In genomic region chr19:42277821-42278809, GRCh38 we compare ENCODE assay signal across 8 cellular contexts. TPM values are rescaled to one million over a fixed set of nuclear protein-coding genes. Genes with fewer than 3 reads are reported as not detected.
DNase-seq lines count a peak whose midpoint lies in the region; ATAC-seq and TF ChIP-seq lines count a peak whose summit lies in the region.

No MANE protein-coding gene starts in this region.

- ATAC-seq in sciatic nerve: no peak
- no peak for ATAC-seq in GM18505 (IDR thresholded peaks at IDR 0.05; ENCODE audit: unreplicated experiment)

- H2AFZ ChIP-seq in fibroblast of lung (ENCODE audit: low read length): no peak overlapping the region

- H3K4me2 ChIP-seq in fibroblast of lung (ENCODE audit: extremely low read depth, insufficient read depth, low read length): peak overlapping the region; percentile 38

- H3K36me3 ChIP-seq in fibroblast of lung (ENCODE audit: control insufficient read depth, insufficient read depth, low read length): peaks cover 14% of the 10 kb centered on the region

- no peak overlapping the region for H3K27ac ChIP-seq in fibroblast of lung (ENCODE audit: insufficient read depth, low read length)

- DNase-seq in EL: peak; percentile 85
- peak; percentile 88 for DNase-seq in RPMI7951 (ENCODE audit: low read depth)
- DNase-seq in fibroblast of lung (ENCODE audit: low read depth in 2 of 2): peak in 1 of 2 donors; percentile 30
- DNase-seq in sciatic nerve (ENCODE audit: low spot score): peak; percentile 63
- DNase-seq in NCI-H345 (lab: John Stamatoyannopoulos, UW): no peak
- DNase-seq in HPDE6-E6E7 (ENCODE audit: extremely low spot score): no peak
- DNase-seq in activated CD8-positive, alpha-beta memory T cell treated with anti-CD3 and anti-CD28 coated beads, Interleukin-2, amount 50 U/mL, for 4 hours: no peak

- no peaks in the 10 kb centered on the region for H3K9me3 ChIP-seq in fibroblast of lung (ENCODE audit: control insufficient read depth, insufficient read depth, low read depth, low read length)

- peaks cover 46% of the 10 kb centered on the region for H3K79me2 ChIP-seq in fibroblast of lung (ENCODE audit: control insufficient read depth, insufficient read depth, low read length)

- H4K20me1 ChIP-seq in fibroblast of lung (ENCODE audit: control insufficient read depth, extremely low read depth, insufficient read depth, low read length): no peaks in the 10 kb centered on the region

- H3K9ac ChIP-seq in fibroblast of lung (ENCODE audit: insufficient read depth, low read length): no peak overlapping the region

- TF ChIP-seq CTCF in fibroblast of lung (conservative IDR thresholded peaks at IDR 0.05 in 1 of 2, IDR thresholded peaks at IDR 0.05 in 1 of 2; ENCODE audit: low read depth in 1 of 2, low read length in 2 of 2): no peak

- no peak for TF ChIP-seq POLR2A in GM18505 (IDR thresholded peaks at IDR 0.05; ENCODE audit: borderline replicate concordance, extremely low read depth, insufficient read depth, insufficient read length)

- H3K27me3 ChIP-seq in fibroblast of lung (ENCODE audit: control insufficient read depth, insufficient read depth, low read length): no peaks in the 10 kb centered on the region

- peak overlapping the region in 1 of 4 experiments; percentile 27 for H3K4me3 ChIP-seq in fibroblast of lung (replicated peaks in 1 of 4; ENCODE audit: control extremely low read depth in 1 of 4, insufficient read depth in 1 of 4, low read depth in 3 of 4, low read length in 4 of 4)

- peaks cover 30% of the 10 kb centered on the region for H3K4me1 ChIP-seq in fibroblast of lung (ENCODE audit: control insufficient read depth, extremely low read depth, insufficient read depth, low read length)

- intact Hi-C loops in sciatic nerve (cut with DNase I): no loop called here

RNA-seq across cellular contexts. Expression of gene CIC, which starts 9.1 kb away (rescaled TPM):
- total RNA-seq in RPMI7951 (2014; rRNA removed; shearing (Covaris generic)): 12.9 and 14.6 TPM in 2 replicates
- total RNA-seq in fibroblast of lung (16.7 and 23.6 TPM in 2 replicates), sciatic nerve (92.1 TPM)
- polyA plus RNA-seq in fibroblast of lung: 8.5 and 14.5 TPM in 2 replicates
- 32.9 and 41.3 TPM in 2 replicates for polyA plus RNA-seq in fibroblast of lung (2012)
- 36.6 and 51.1 TPM in 2 replicates for polyA minus RNA-seq in fibroblast of lung (ENCODE audit: low replicate concordance)

RNA-seq across cellular contexts. Expression of gene ERF, which starts 23.2 kb away (rescaled TPM):
- 31.6 and 40.1 TPM in 2 replicates for total RNA-seq in RPMI7951 (2014; rRNA removed; shearing (Covaris generic))
- total RNA-seq in fibroblast of lung (13.2 and 14.1 TPM in 2 replicates), sciatic nerve (90.7 TPM)
- 35.3 and 36.3 TPM in 2 replicates for polyA plus RNA-seq in fibroblast of lung
- 37.5 and 44.0 TPM in 2 replicates for polyA plus RNA-seq in fibroblast of lung (2012)
- 36.3 and 46.2 TPM in 2 replicates for polyA minus RNA-seq in fibroblast of lung (ENCODE audit: low replicate concordance)

RNA-seq across cellular contexts. Expression of gene PRR19, which starts 23.8 kb away (rescaled TPM):
- total RNA-seq in RPMI7951 (2014; rRNA removed; shearing (Covaris generic)): 1.8 and 2.9 TPM in 2 replicates
- total RNA-seq in fibroblast of lung (0.17 and 0.26 TPM in 2 replicates), sciatic nerve (0.45 TPM)
- 0.39 and 0.54 TPM in 2 replicates for polyA plus RNA-seq in fibroblast of lung
- 1.5 and 1.6 TPM in 2 replicates for polyA plus RNA-seq in fibroblast of lung (2012)
- 0.48 and 4.3 TPM in 2 replicates for polyA minus RNA-seq in fibroblast of lung (ENCODE audit: low replicate concordance)

RNA-seq across cellular contexts. Expression of gene PAFAH1B3, which starts 24.3 kb away (rescaled TPM):
- 108 and 147 TPM in 2 replicates for total RNA-seq in RPMI7951 (2014; rRNA removed; shearing (Covaris generic))
- total RNA-seq in fibroblast of lung (25.9 and 32.1 TPM in 2 replicates), sciatic nerve (7.4 TPM)
- polyA plus RNA-seq in fibroblast of lung: 20.1 and 34.1 TPM in 2 replicates
- 25.4 and 52.0 TPM in 2 replicates for polyA plus RNA-seq in fibroblast of lung (2012)
- polyA minus RNA-seq in fibroblast of lung (ENCODE audit: low replicate concordance): 79.3 and 108 TPM in 2 replicates

RNA-seq across cellular contexts. Expression of gene TMEM145, which starts 35.0 kb away (rescaled TPM):
- 0.68 and 1.2 TPM in 2 replicates for total RNA-seq in RPMI7951 (2014; rRNA removed; shearing (Covaris generic))
- total RNA-seq in fibroblast of lung (0.83 TPM in 1 of 2 replicates, not detected in the other), sciatic nerve (not detected)
- 0.05 and 0.20 TPM in 2 replicates for polyA plus RNA-seq in fibroblast of lung
- polyA plus RNA-seq in fibroblast of lung (2012): 0.14 and 0.17 TPM in 2 replicates
- polyA minus RNA-seq in fibroblast of lung (ENCODE audit: low replicate concordance): not detected in 2 replicates

Comparison
In these comparisons a context has a peak if more than half of its experiments do, and no peak if none do; other contexts are left out.
1. DNase-seq: peak in EL (single experiment), RPMI7951 (single experiment) and sciatic nerve (single experiment); none in NCI-H345 (single experiment), HPDE6-E6E7 (single experiment) and activated CD8-positive, alpha-beta memory T cell treated with anti-CD3 and anti-CD28 coated beads, Interleukin-2, amount 50 U/mL, for 4 hours (single experiment).